Comparison of ENCODE assay signal across 13 cellular contexts in the genomic region with DNA sequence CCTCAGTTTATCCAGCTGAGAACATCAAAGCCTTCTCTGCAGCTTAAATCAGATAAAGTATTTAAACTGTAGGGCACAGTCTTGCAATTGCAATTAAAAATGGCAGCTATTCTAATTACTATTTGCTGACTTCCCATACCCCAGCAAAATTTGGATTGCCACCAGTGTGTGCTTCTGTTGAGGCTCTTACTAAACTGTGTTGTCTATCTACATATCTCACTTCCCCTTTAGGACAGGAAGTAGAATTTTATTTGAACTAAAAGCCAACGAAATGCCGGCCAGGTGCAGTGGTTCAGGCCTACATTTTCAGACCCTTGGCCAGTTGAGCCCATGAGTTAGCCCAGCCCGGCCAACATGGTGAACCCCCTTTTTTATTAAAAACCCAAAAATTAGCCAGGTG. TPM values are rescaled to one million over a fixed set of nuclear protein-coding genes. Genes with fewer than 3 reads are reported as not detected.
DNase-seq lines count a peak whose midpoint lies in the region; ATAC-seq and TF ChIP-seq lines count a peak whose summit lies in the region.
"Had no signal": no experiment of that assay in that cellular context is flagged by ENCODE, and none has a peak within 500 bp of the region (broad histone marks: within the 10 kb centered on the region; RNA-seq: fewer than 3 reads in every experiment).

No MANE protein-coding gene starts in this region.

- intact Hi-C loops in activated B cell treated with CpG ODN at 0.5 μM for 24 hours (cut with micrococcal nuclease) = no loop called here

- ATAC-seq in GM18861 (IDR thresholded peaks at IDR 0.05; ENCODE audit: unreplicated experiment) (peak; percentile 92), GM21576 (IDR thresholded peaks at IDR 0.05; ENCODE audit: unreplicated experiment) (peak; percentile 95), HG03196 (IDR thresholded peaks at IDR 0.05; ENCODE audit: unreplicated experiment) (peak; percentile 93), activated B cell treated with CpG ODN at 0.5 μM for 24 hours (ENCODE audit: low read depth) (peak; percentile 96)
- ATAC-seq: upper lobe of right lung had no signal

- H3K4me2 ChIP-seq in smooth muscle cell = no peak overlapping the region

- no peaks in the 10 kb centered on the region for H3K9me3 ChIP-seq in smooth muscle cell (replicated peaks; ENCODE audit: low read depth)
- H3K9me3 ChIP-seq: upper lobe of right lung had no signal

- peak overlapping the region; percentile 51 for H3K27ac Mint-ChIP-seq in activated B cell treated with CpG ODN at 0.5 μM for 24 hours
- H3K27ac Mint-ChIP-seq: activated naive CD8-positive, alpha-beta T cell had no signal

- H3K27me3 Mint-ChIP-seq in activated B cell treated with CpG ODN at 0.5 μM for 24 hours = no peaks in the 10 kb centered on the region

- no peaks in the 10 kb centered on the region for H3K36me3 ChIP-seq in smooth muscle cell (ENCODE audit: low read depth)
- H3K36me3 ChIP-seq: upper lobe of right lung had no signal

- DNase-seq in activated B cell treated with CpG ODN at 0.5 μM for 24 hours (no peak), NCI-H128 (lab: John Stamatoyannopoulos, UW; ENCODE audit: unreplicated experiment) (no peak), smooth muscle cell (lab: John Stamatoyannopoulos, UW; ENCODE audit: unreplicated experiment) (no peak), AG08396 (ENCODE audit: low spot score) (no peak)
- DNase-seq in central memory CD4-positive, alpha-beta T cell = no peak
- DNase-seq: DND-41, NCI-H526, upper lobe of right lung had no signal

- H3K4me1 Mint-ChIP-seq in activated B cell treated with CpG ODN at 0.5 μM for 24 hours = peaks cover 22% of the 10 kb centered on the region
- H3K4me1 Mint-ChIP-seq: neural crest cell had no signal

- H3F3A ChIP-seq in smooth muscle cell (ENCODE audit: low read depth) = no peaks in the 10 kb centered on the region

- H3K4me3 Mint-ChIP-seq in activated B cell treated with CpG ODN at 0.5 μM for 24 hours = no peak overlapping the region
- H3K4me3 Mint-ChIP-seq: activated naive CD8-positive, alpha-beta T cell; neural crest cell had no signal

- TF ChIP-seq CTCF in activated B cell treated with CpG ODN at 0.5 μM for 24 hours (IDR thresholded peaks at IDR 0.05) (no peak), smooth muscle cell (IDR thresholded peaks at IDR 0.05; ENCODE audit: borderline replicate concordance, insufficient read depth, poor library complexity, severe bottlenecking) (no peak)

- no peaks in the 10 kb centered on the region for H4K20me1 ChIP-seq in smooth muscle cell (ENCODE audit: low read depth)

- H3K9me3 Mint-ChIP-seq in activated B cell treated with CpG ODN at 0.5 μM for 24 hours = no peaks in the 10 kb centered on the region
- H3K9me3 Mint-ChIP-seq: neural crest cell had no signal

- WGBS in smooth muscle cell (ENCODE audit: low lambda C conversion rate) = 89% methylated on average over 3 of the region's 3 CpGs

- no peaks in the 10 kb centered on the region for H3K4me1 ChIP-seq in smooth muscle cell (ENCODE audit: low read depth)
- H3K4me1 ChIP-seq: upper lobe of right lung had no signal

- POLR2A ChIA-PET in activated B cell treated with CpG ODN at 0.5 μM for 24 hours (lab: Charles Lee) = interaction anchor here (1.0 to 2.1 kb wide), 2 partner anchors 93 to 165 kb away, joined by 3 to 14 read pairs; a partner anchor contains a TSS

- H3K36me3 Mint-ChIP-seq in activated B cell treated with CpG ODN at 0.5 μM for 24 hours (ENCODE audit: low read depth) = no peaks in the 10 kb centered on the region
- H3K36me3 Mint-ChIP-seq: activated naive CD8-positive, alpha-beta T cell had no signal

- no peak overlapping the region for H2AFZ ChIP-seq in smooth muscle cell (ENCODE audit: low read depth)

- no peak overlapping the region for H3K4me3 ChIP-seq in smooth muscle cell
- H3K4me3 ChIP-seq: upper lobe of right lung had no signal

- CTCF ChIA-PET in activated B cell treated with CpG ODN at 0.5 μM for 24 hours (lab: Charles Lee) = no interaction called here

- H3K79me2 ChIP-seq in smooth muscle cell (ENCODE audit: low read depth) = no peaks in the 10 kb centered on the region

- no peak overlapping the region for H3K9ac ChIP-seq in smooth muscle cell (ENCODE audit: low read depth)

- H3K27ac ChIP-seq in smooth muscle cell (ENCODE audit: low read depth) = no peak overlapping the region
- H3K27ac ChIP-seq: upper lobe of right lung had no signal

- no peaks in the 10 kb centered on the region for H3K27me3 ChIP-seq in smooth muscle cell (ENCODE audit: low read depth)

RNA-seq across cellular contexts. Expression of a gene that starts 7.1 kb away (rescaled TPM):
- not detected in 2 replicates for total RNA-seq in activated B cell treated with CpG ODN at 0.5 μM for 24 hours
- total RNA-seq in smooth muscle cell = not detected in 2 replicates
- polyA plus RNA-seq in smooth muscle cell = not detected in 2 replicates
- total RNA-seq: neural crest cell, upper lobe of right lung had no signal

RNA-seq across cellular contexts. Expression of a gene that starts 19.0 kb away (rescaled TPM):
- total RNA-seq in activated B cell treated with CpG ODN at 0.5 μM for 24 hours (0.35 TPM in 1 of 2 replicates, not detected in the other), smooth muscle cell (not detected in 2 replicates)
- polyA plus RNA-seq in smooth muscle cell = not detected in 2 replicates
- total RNA-seq: neural crest cell had no signal

RNA-seq across cellular contexts. Expression of a gene that starts 36.6 kb away (rescaled TPM):
- total RNA-seq in activated B cell treated with CpG ODN at 0.5 μM for 24 hours = not detected in 2 replicates
- not detected in 2 replicates for total RNA-seq in smooth muscle cell
- polyA plus RNA-seq in smooth muscle cell = 1.2 and 1.4 TPM in 2 replicates
- total RNA-seq: neural crest cell had no signal

RNA-seq across cellular contexts. Expression of a gene that starts 56.9 kb away (rescaled TPM):
- total RNA-seq in activated B cell treated with CpG ODN at 0.5 μM for 24 hours = not detected in 2 replicates
- total RNA-seq in smooth muscle cell = not detected in 2 replicates
- polyA plus RNA-seq in smooth muscle cell = not detected in 2 replicates
- total RNA-seq: neural crest cell, upper lobe of right lung had no signal
